In genomic region chr1:26787706-26788514, GRCh38 we compare ENCODE assay signal across 1 cellular context.
TF ChIP-seq lines count a peak whose summit lies in the region.

Gene PIGV (plus strand): TSS chr1:26787950. CDS start chr1:26790816, 2,866 bp downstream.

TF ChIP-seq in HepG2, 621 proteins besides CTCF, POLR2A, EP300 and RAD21 (continued from another document and continues in another):
- TF ChIP-seq, protein P1, sequence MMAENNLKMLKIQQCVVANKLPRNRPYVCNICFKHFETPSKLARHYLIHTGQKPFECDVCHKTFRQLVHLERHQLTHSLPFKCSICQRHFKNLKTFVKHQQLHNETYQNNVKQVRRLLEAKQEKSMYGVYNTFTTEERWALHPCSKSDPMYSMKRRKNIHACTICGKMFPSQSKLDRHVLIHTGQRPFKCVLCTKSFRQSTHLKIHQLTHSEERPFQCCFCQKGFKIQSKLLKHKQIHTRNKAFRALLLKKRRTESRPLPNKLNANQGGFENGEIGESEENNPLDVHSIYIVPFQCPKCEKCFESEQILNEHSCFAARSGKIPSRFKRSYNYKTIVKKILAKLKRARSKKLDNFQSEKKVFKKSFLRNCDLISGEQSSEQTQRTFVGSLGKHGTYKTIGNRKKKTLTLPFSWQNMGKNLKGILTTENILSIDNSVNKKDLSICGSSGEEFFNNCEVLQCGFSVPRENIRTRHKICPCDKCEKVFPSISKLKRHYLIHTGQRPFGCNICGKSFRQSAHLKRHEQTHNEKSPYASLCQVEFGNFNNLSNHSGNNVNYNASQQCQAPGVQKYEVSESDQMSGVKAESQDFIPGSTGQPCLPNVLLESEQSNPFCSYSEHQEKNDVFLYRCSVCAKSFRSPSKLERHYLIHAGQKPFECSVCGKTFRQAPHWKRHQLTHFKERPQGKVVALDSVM (CRISPR knock-in tag; IDR thresholded peaks at IDR 0.05) = peak; percentile 63
- no peak for TF ChIP-seq NAIF1 (CRISPR knock-in tag; IDR thresholded peaks at IDR 0.05; ENCODE audit: borderline replicate concordance)
- no peak for TF ChIP-seq MAF1 (CRISPR knock-in tag; IDR thresholded peaks at IDR 0.05; ENCODE audit: borderline replicate concordance)
- TF ChIP-seq GPBP1L1 (CRISPR knock-in tag; IDR thresholded peaks at IDR 0.05) = no peak
- TF ChIP-seq SAP130 (CRISPR knock-in tag; IDR thresholded peaks at IDR 0.05; ENCODE audit: low read depth) = peak; percentile 56
- no peak for TF ChIP-seq SKI (IDR thresholded peaks at IDR 0.05; ENCODE audit: partially characterized antibody)
- TF ChIP-seq, protein P2, sequence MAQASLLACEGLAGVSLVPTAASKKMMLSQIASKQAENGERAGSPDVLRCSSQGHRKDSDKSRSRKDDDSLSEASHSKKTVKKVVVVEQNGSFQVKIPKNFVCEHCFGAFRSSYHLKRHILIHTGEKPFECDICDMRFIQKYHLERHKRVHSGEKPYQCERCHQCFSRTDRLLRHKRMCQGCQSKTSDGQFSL (CRISPR knock-in tag; IDR thresholded peaks at IDR 0.05) = no peak
- TF ChIP-seq, protein P3, sequence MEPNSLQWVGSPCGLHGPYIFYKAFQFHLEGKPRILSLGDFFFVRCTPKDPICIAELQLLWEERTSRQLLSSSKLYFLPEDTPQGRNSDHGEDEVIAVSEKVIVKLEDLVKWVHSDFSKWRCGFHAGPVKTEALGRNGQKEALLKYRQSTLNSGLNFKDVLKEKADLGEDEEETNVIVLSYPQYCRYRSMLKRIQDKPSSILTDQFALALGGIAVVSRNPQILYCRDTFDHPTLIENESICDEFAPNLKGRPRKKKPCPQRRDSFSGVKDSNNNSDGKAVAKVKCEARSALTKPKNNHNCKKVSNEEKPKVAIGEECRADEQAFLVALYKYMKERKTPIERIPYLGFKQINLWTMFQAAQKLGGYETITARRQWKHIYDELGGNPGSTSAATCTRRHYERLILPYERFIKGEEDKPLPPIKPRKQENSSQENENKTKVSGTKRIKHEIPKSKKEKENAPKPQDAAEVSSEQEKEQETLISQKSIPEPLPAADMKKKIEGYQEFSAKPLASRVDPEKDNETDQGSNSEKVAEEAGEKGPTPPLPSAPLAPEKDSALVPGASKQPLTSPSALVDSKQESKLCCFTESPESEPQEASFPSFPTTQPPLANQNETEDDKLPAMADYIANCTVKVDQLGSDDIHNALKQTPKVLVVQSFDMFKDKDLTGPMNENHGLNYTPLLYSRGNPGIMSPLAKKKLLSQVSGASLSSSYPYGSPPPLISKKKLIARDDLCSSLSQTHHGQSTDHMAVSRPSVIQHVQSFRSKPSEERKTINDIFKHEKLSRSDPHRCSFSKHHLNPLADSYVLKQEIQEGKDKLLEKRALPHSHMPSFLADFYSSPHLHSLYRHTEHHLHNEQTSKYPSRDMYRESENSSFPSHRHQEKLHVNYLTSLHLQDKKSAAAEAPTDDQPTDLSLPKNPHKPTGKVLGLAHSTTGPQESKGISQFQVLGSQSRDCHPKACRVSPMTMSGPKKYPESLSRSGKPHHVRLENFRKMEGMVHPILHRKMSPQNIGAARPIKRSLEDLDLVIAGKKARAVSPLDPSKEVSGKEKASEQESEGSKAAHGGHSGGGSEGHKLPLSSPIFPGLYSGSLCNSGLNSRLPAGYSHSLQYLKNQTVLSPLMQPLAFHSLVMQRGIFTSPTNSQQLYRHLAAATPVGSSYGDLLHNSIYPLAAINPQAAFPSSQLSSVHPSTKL (CRISPR knock-in tag; IDR thresholded peaks at IDR 0.05) = no peak
- no peak for TF ChIP-seq JUNB (CRISPR knock-in tag; IDR thresholded peaks at IDR 0.05; ENCODE audit: borderline replicate concordance)
- no peak for TF ChIP-seq ZNF614 (CRISPR knock-in tag; IDR thresholded peaks at IDR 0.05; ENCODE audit: borderline replicate concordance)
- no peak for TF ChIP-seq ZFP1 (CRISPR knock-in tag; IDR thresholded peaks at IDR 0.05)
- TF ChIP-seq CENPT (CRISPR knock-in tag; IDR thresholded peaks at IDR 0.05; ENCODE audit: low read depth) = no peak
- TF ChIP-seq ZNF720 (CRISPR knock-in tag; IDR thresholded peaks at IDR 0.05) = no peak
- TF ChIP-seq, protein P4, sequence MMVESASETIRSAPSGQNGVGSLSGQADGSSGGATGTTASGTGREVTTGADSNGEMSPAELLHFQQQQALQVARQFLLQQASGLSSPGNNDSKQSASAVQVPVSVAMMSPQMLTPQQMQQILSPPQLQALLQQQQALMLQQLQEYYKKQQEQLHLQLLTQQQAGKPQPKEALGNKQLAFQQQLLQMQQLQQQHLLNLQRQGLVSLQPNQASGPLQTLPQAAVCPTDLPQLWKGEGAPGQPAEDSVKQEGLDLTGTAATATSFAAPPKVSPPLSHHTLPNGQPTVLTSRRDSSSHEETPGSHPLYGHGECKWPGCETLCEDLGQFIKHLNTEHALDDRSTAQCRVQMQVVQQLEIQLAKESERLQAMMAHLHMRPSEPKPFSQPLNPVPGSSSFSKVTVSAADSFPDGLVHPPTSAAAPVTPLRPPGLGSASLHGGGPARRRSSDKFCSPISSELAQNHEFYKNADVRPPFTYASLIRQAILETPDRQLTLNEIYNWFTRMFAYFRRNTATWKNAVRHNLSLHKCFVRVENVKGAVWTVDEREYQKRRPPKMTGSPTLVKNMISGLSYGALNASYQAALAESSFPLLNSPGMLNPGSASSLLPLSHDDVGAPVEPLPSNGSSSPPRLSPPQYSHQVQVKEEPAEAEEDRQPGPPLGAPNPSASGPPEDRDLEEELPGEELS (CRISPR knock-in tag; IDR thresholded peaks at IDR 0.05) = no peak
- no peak for TF ChIP-seq KDM6A (CRISPR knock-in tag; IDR thresholded peaks at IDR 0.05; ENCODE audit: low read depth)
- no peak for TF ChIP-seq ZNF710 (CRISPR knock-in tag; IDR thresholded peaks at IDR 0.05; ENCODE audit: borderline replicate concordance)
- no peak for TF ChIP-seq THYN1 (CRISPR knock-in tag; IDR thresholded peaks at IDR 0.05; ENCODE audit: borderline replicate concordance, low read depth)
- TF ChIP-seq SRSF9 (IDR thresholded peaks at IDR 0.05; ENCODE audit: borderline replicate concordance, insufficient read depth, low read depth, low read length, poor library complexity, severe bottlenecking) = no peak
- no peak for TF ChIP-seq THAP7 (CRISPR knock-in tag; IDR thresholded peaks at IDR 0.05)
- TF ChIP-seq, protein P5, sequence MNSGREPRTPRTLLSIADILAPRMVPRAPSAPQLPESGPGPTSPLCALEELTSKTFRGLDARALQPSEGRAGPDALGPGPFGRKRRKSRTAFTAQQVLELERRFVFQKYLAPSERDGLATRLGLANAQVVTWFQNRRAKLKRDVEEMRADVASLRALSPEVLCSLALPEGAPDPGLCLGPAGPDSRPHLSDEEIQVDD (CRISPR knock-in tag; IDR thresholded peaks at IDR 0.05; ENCODE audit: borderline replicate concordance) = no peak
- TF ChIP-seq ZNF615 (CRISPR knock-in tag; IDR thresholded peaks at IDR 0.05; ENCODE audit: borderline replicate concordance) = no peak
- TF ChIP-seq ZBTB7B (CRISPR knock-in tag; IDR thresholded peaks at IDR 0.05) = peak; percentile 56
- TF ChIP-seq ZHX2 (IDR thresholded peaks at IDR 0.05; ENCODE audit: low read depth) = peak; percentile 81; the same call in 1 of the 2 replicates
- no peak for TF ChIP-seq ZHX2 (CRISPR knock-in tag; IDR thresholded peaks at IDR 0.05; ENCODE audit: borderline replicate concordance)
- TF ChIP-seq ZKSCAN8 (CRISPR knock-in tag; IDR thresholded peaks at IDR 0.05; ENCODE audit: borderline replicate concordance) = no peak
- TF ChIP-seq, protein P6, sequence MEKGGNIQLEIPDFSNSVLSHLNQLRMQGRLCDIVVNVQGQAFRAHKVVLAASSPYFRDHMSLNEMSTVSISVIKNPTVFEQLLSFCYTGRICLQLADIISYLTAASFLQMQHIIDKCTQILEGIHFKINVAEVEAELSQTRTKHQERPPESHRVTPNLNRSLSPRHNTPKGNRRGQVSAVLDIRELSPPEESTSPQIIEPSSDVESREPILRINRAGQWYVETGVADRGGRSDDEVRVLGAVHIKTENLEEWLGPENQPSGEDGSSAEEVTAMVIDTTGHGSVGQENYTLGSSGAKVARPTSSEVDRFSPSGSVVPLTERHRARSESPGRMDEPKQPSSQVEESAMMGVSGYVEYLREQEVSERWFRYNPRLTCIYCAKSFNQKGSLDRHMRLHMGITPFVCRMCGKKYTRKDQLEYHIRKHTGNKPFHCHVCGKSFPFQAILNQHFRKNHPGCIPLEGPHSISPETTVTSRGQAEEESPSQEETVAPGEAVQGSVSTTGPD (CRISPR knock-in tag; IDR thresholded peaks at IDR 0.05) = no peak
- no peak for TF ChIP-seq ATF3 (CRISPR knock-in tag; IDR thresholded peaks at IDR 0.05)
- TF ChIP-seq RFXAP (CRISPR knock-in tag; IDR thresholded peaks at IDR 0.05; ENCODE audit: borderline replicate concordance) = no peak
- TF ChIP-seq ERF (CRISPR knock-in tag; IDR thresholded peaks at IDR 0.05) = no peak; the same call in 1 of the 2 replicates
- no peak for TF ChIP-seq NFE2L1 (CRISPR knock-in tag; IDR thresholded peaks at IDR 0.05; ENCODE audit: borderline replicate concordance)
- no peak; the same call in 1 of the 2 replicates for TF ChIP-seq ZNF274 (CRISPR knock-in tag; IDR thresholded peaks at IDR 0.05)
- TF ChIP-seq MTERF4 (CRISPR knock-in tag; IDR thresholded peaks at IDR 0.05) = no peak
- no peak for TF ChIP-seq MXD1 (CRISPR knock-in tag; IDR thresholded peaks at IDR 0.05)
